In the genomic region with DNA sequence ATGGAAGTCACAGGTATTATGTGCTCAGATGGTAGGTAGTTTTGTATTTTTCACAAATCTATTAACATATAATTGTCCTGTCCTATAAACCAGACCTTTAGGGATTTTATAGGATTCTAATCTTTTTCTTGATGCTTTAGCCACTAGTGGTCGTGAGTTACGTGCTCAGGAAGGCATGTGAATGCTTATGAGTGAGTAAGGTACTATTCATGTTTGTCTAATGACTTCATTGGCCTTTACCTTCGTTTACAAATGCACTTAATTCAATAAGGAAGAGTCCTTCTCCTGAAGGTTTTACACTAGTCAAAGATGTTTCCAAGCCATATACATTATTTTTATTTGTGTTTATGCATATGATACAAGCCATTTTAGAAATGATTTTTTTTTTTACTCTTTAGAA, we compare ENCODE assay signal across 1 cellular context.
TF ChIP-seq lines count a peak whose summit lies in the region.

No MANE protein-coding gene starts in this region.

TF ChIP-seq in IMR-90, 13 proteins besides CTCF, POLR2A, EP300 and RAD21:
- TF ChIP-seq MAZ (IDR thresholded peaks at IDR 0.05; ENCODE audit: borderline replicate concordance, low read depth, low read length) (no peak), RFX5 (IDR thresholded peaks at IDR 0.05; ENCODE audit: low read depth, low read length) (no peak), CHD1 (IDR thresholded peaks at IDR 0.05; ENCODE audit: low read depth, low read length) (no peak), MXI1 (IDR thresholded peaks at IDR 0.05; ENCODE audit: borderline replicate concordance, low read depth, low read length) (no peak), ELK1 (IDR thresholded peaks at IDR 0.05; ENCODE audit: borderline replicate concordance, low read depth, low read length) (no peak), SMC3 (IDR thresholded peaks at IDR 0.05; ENCODE audit: low read depth, low read length) (no peak), MAFK (IDR thresholded peaks at IDR 0.05; ENCODE audit: low read depth, low read length) (no peak), NFE2L2 (IDR thresholded peaks at IDR 0.05; ENCODE audit: low read depth, low read length) (no peak)
